Comparison of ENCODE assay signal across 26 cellular contexts in the genomic region with DNA sequence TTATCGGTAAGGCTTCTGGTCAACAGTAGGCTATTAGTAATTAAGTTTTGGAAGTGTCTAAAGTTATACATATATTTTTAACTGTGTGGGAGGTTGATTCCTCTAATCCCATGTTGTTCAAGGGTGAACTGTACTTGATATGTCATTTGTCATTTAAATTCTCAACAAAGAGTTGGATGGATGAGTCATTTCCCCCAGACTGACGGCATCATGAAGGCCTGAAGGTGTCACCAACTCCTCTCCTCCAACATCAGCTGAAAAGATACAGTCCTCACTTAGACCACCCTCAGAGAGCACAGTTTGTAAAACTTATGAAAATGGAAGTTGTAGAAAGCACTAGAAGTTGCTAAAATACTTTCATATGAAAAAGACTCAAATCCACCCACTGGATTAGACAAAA. TPM values are rescaled to one million over a fixed set of nuclear protein-coding genes. Genes with fewer than 3 reads are reported as not detected.
A peak's percentile ranks its signal among the peaks of the same experiment; 100 is the strongest.
DNase-seq lines count a peak whose midpoint lies in the region; FAIRE-seq and TF ChIP-seq lines count a peak whose summit lies in the region.
"Had no signal": no experiment of that assay in that cellular context is flagged by ENCODE, and none has a peak within 500 bp of the region (broad histone marks: within the 10 kb centered on the region; RNA-seq: fewer than 3 reads in every experiment).

No MANE protein-coding gene starts in this region.

- no peaks in the 10 kb centered on the region for H3K79me2 ChIP-seq in endothelial cell of umbilical vein (ENCODE audit: control insufficient read depth, insufficient read depth, low read length)

- no peak for TF ChIP-seq POLR2A in endothelial cell of umbilical vein (IDR thresholded peaks at IDR 0.05; ENCODE audit: low read depth, low read length)
- TF ChIP-seq POLR2A in stomach (IDR thresholded peaks at IDR 0.05): no peak

- no peaks in the 10 kb centered on the region for H3K9me3 Mint-ChIP-seq in nephron

- H3K4me1 ChIP-seq in A673 (ENCODE audit: insufficient read depth, low read length, poor library complexity, severe bottlenecking) (peaks cover 8% of the 10 kb centered on the region), endothelial cell of umbilical vein (ENCODE audit: control insufficient read depth, extremely low read depth, insufficient read depth, low read length) (no peaks in the 10 kb centered on the region), stomach (no peaks in the 10 kb centered on the region)
- H3K4me1 ChIP-seq: BLaER1 had no signal

- H2AFZ ChIP-seq in endothelial cell of umbilical vein (ENCODE audit: low read depth, low read length): no peak overlapping the region

- H3K27me3 ChIP-seq in A673 (replicated peaks; ENCODE audit: insufficient read depth, low read depth, low read length, poor library complexity) (no peaks in the 10 kb centered on the region), endothelial cell of umbilical vein (ENCODE audit: control insufficient read depth in 2 of 2, insufficient read depth in 2 of 2, low read length in 2 of 2) (no peaks in the 10 kb centered on the region), stomach (no peaks in the 10 kb centered on the region)
- H3K27me3 ChIP-seq: BLaER1 had no signal

- peaks cover 58% of the 10 kb centered on the region for H3K4me1 Mint-ChIP-seq in nephron
- H3K4me1 Mint-ChIP-seq: CD4-positive, CD25-positive, alpha-beta regulatory T cell had no signal

- no peaks in the 10 kb centered on the region for H3K9me3 ChIP-seq in A673 (ENCODE audit: low read depth, low read length, poor library complexity, severe bottlenecking)
- H3K9me3 ChIP-seq in endothelial cell of umbilical vein (replicated peaks; ENCODE audit: control insufficient read depth, insufficient read depth, low read length): no peaks in the 10 kb centered on the region
- H3K9me3 ChIP-seq in stomach: no peaks in the 10 kb centered on the region
- H3K9me3 ChIP-seq: BLaER1 had no signal

- POLR2A ChIA-PET in A673 (lab: Charles Lee; ENCODE audit: low non-redundant PET) (no interaction called here), endothelial cell of umbilical vein (lab: Charles Lee) (no interaction called here)

- peak overlapping the region in 2 of 3 experiments; percentile 60 to 82 for H3K27ac Mint-ChIP-seq in nephron
- H3K27ac Mint-ChIP-seq: CD4-positive, CD25-positive, alpha-beta regulatory T cell had no signal

- TF ChIP-seq EP300 in stomach (IDR thresholded peaks at IDR 0.05): no peak

- peaks cover 8% of the 10 kb centered on the region for H3K27me3 Mint-ChIP-seq in nephron (ENCODE audit: low read depth)
- H3K27me3 Mint-ChIP-seq: CD4-positive, CD25-positive, alpha-beta regulatory T cell had no signal

- H3K9ac ChIP-seq in endothelial cell of umbilical vein (replicated peaks; ENCODE audit: extremely low read depth, insufficient read depth, low read length): no peak overlapping the region
- H3K9ac ChIP-seq: BLaER1 had no signal

- H3K36me3 Mint-ChIP-seq in nephron (ENCODE audit: low read depth): no peaks in the 10 kb centered on the region
- H3K36me3 Mint-ChIP-seq: CD4-positive, CD25-positive, alpha-beta regulatory T cell had no signal

- H3K4me2 ChIP-seq in endothelial cell of umbilical vein (ENCODE audit: insufficient read depth, low read length): no peak overlapping the region
- H3K4me2 ChIP-seq: BLaER1 had no signal

- FAIRE-seq in endothelial cell of umbilical vein (lab: Jason Lieb, UNC): peak; percentile 33
- FAIRE-seq: D721Med, GM12891, H1, HepG2 had no signal

- H4K20me1 ChIP-seq in endothelial cell of umbilical vein (replicated peaks; ENCODE audit: control insufficient read depth, extremely low read depth, insufficient read depth, low read length): no peaks in the 10 kb centered on the region
- H4K20me1 ChIP-seq: BLaER1 had no signal

- H3K27ac ChIP-seq in A673 (ENCODE audit: low read depth, low read length, poor library complexity, severe bottlenecking) (no peak overlapping the region), endothelial cell of umbilical vein (ENCODE audit: insufficient read depth, low read depth, low read length) (no peak overlapping the region), stomach (no peak overlapping the region)
- H3K27ac ChIP-seq: 22Rv1, BLaER1, SK-N-MC had no signal

- CTCF ChIA-PET in A673 (lab: Charles Lee) (no interaction called here), endothelial cell of umbilical vein (lab: Charles Lee) (no interaction called here)

- no peak overlapping the region for H3K4me3 ChIP-seq in A673 (ENCODE audit: low read depth, low read length, poor library complexity, severe bottlenecking)
- no peak overlapping the region for H3K4me3 ChIP-seq in endothelial cell of umbilical vein (replicated peaks in 1 of 3; ENCODE audit: insufficient read depth in 1 of 3, low read depth in 1 of 3, low read length in 3 of 3)
- H3K4me3 ChIP-seq in stomach: no peak overlapping the region
- H3K4me3 ChIP-seq: BLaER1, SK-N-MC had no signal

- TF ChIP-seq CTCF in A673 (conservative IDR thresholded peaks at IDR 0.05; ENCODE audit: low read depth, low read length) (no peak), endothelial cell of umbilical vein (IDR thresholded peaks at IDR 0.05; ENCODE audit: extremely low read depth in 1 of 2, insufficient read depth in 1 of 2, low read depth in 1 of 2, low read length in 2 of 2) (no peak), nephron (IDR thresholded peaks at IDR 0.05; ENCODE audit: unreplicated experiment in 3 of 3) (no peak), stomach (IDR thresholded peaks at IDR 0.05) (no peak)

- DNase-seq in A673 (ENCODE audit: low spot score): peak; percentile 75
- DNase-seq in M059J (ENCODE audit: low read depth): peak; percentile 18
- DNase-seq in endothelial cell of umbilical vein (ENCODE audit: low read depth, low spot score): no peak
- DNase-seq in stomach: no peak
- no peak for DNase-seq in NCI-H1048 (lab: John Stamatoyannopoulos, UW)
- DNase-seq in NCI-H446 (lab: John Stamatoyannopoulos, UW): no peak
- DNase-seq: CD4-positive, CD25-positive, alpha-beta regulatory T cell; DMS79; GF-D8; HCEC 1CT; Karpas-422; MV-4-11; NCI-H1105 treated with DMSO at 0.1 percent for 48 hours; NCI-H2029; NCI-H526 treated with DMSO at 0.1 percent for 48 hours; SHP77 treated with DMSO at 0.1 percent for 48 hours had no signal

- BruUV-seq in A673 (replicated peaks; lab: Mats Ljungman, UMichigan) (no TSS peak), endothelial cell of umbilical vein (replicated peaks; lab: Mats Ljungman, UMichigan) (no TSS peak)

- no peak overlapping the region for H3K4me3 Mint-ChIP-seq in nephron
- H3K4me3 Mint-ChIP-seq: CD4-positive, CD25-positive, alpha-beta regulatory T cell had no signal

- WGBS in stomach, 5 donors: 65 to 86% (median 85%) methylated on average over 2 of the region's 2 CpGs

- intact Hi-C loops in A673 (cut with micrococcal nuclease; ENCODE audit: unreplicated experiment) (no loop called here), endothelial cell of umbilical vein (cut with micrococcal nuclease) (loop anchor here (10.0 kb wide), 1 partner anchor 192 kb away; no protein-coding TSS in a partner anchor), stomach (cut with DNase I; ENCODE audit: low total_unique reads) (no loop called here)

- H3K36me3 ChIP-seq in A673 (ENCODE audit: insufficient read depth, low read length, poor library complexity, severe bottlenecking): no peaks in the 10 kb centered on the region
- no peaks in the 10 kb centered on the region for H3K36me3 ChIP-seq in endothelial cell of umbilical vein (ENCODE audit: control insufficient read depth in 2 of 2, extremely low read depth in 1 of 2, insufficient read depth in 2 of 2, low read length in 2 of 2)
- no peaks in the 10 kb centered on the region for H3K36me3 ChIP-seq in stomach
- H3K36me3 ChIP-seq: BLaER1 had no signal

- no peaks in the 10 kb centered on the region for H3K9me1 ChIP-seq in endothelial cell of umbilical vein (replicated peaks; ENCODE audit: control insufficient read depth, extremely low read depth, insufficient read depth, low read length)

- dilution Hi-C loops in endothelial cell of umbilical vein (cut with MboI; ENCODE audit: extremely low pct_ligation_motif_present, low sequenced_read_pairs): no loop called here

TF ChIP-seq in endothelial cell of umbilical vein, 7 proteins besides CTCF, POLR2A, EP300 and RAD21:
- TF ChIP-seq FOS (IDR thresholded peaks at IDR 0.05; ENCODE audit: borderline replicate concordance, insufficient read depth, low read length) (no peak), POLR2AphosphoS5 (IDR thresholded peaks at IDR 0.05; ENCODE audit: insufficient read depth, low read depth, low read length) (no peak), JUN (IDR thresholded peaks at IDR 0.05; ENCODE audit: borderline replicate concordance, insufficient read depth, insufficient read length, low read depth) (peak; percentile 29), GATA2 (IDR thresholded peaks at IDR 0.05; ENCODE audit: insufficient read depth, insufficient read length, low read depth, low read length) (no peak), EZH2 (IDR thresholded peaks at IDR 0.05; ENCODE audit: borderline replicate concordance, low read depth, low read length, severe bottlenecking) (no peak), MYC (IDR thresholded peaks at IDR 0.05; ENCODE audit: low read depth, low read length) (no peak)
- TF ChIP-seq, protein P1, sequence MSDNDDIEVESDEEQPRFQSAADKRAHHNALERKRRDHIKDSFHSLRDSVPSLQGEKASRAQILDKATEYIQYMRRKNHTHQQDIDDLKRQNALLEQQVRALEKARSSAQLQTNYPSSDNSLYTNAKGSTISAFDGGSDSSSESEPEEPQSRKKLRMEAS (IDR thresholded peaks at IDR 0.05; ENCODE audit: insufficient read depth, insufficient read length): no peak

RNA-seq across cellular contexts. Expression of a gene that starts 48.8 kb away (rescaled TPM):
- total RNA-seq in A673 (2021) (11.2 and 15.7 TPM in 2 replicates), endothelial cell of umbilical vein (3.9 and 4.5 TPM in 2 replicates), stomach (10 to 100 TPM in 1 of 5 donors, 1 to 10 TPM in 4; 2.9 to 36.7 (median 7.7) TPM)
- 1.2 and 2.0 TPM in 2 replicates for total RNA-seq in M059J (2014; rRNA removed; shearing (Covaris generic))
- polyA plus RNA-seq in endothelial cell of umbilical vein (0.21 and 0.28 TPM in 2 replicates), stomach (1 to 10 TPM in 2 of 3 donors, under 1 TPM in 1; 0.68 to 2.0 (median 1.6) TPM)
- polyA plus RNA-seq in endothelial cell of umbilical vein (2011; cell fraction: cytosol; rRNA removed): 0.25 and 0.27 TPM in 2 replicates
- polyA plus RNA-seq in endothelial cell of umbilical vein (2011; cell fraction: nucleus; rRNA removed): 0.83 and 1.2 TPM in 2 replicates
- 0.19 and 0.47 TPM in 2 replicates for polyA plus RNA-seq in endothelial cell of umbilical vein (2012)
- polyA minus RNA-seq in endothelial cell of umbilical vein: 0.53 and 1.3 TPM in 2 replicates
- not detected for polyA minus RNA-seq in endothelial cell of umbilical vein (2011; cell fraction: cytosol; rRNA and poly(A)+ RNA removed)
- polyA minus RNA-seq in endothelial cell of umbilical vein (2011; cell fraction: nucleus; rRNA and poly(A)+ RNA removed): 1.2 and 3.7 TPM in 2 replicates
- total RNA-seq: CD4-positive, CD25-positive, alpha-beta regulatory T cell; HepG2; HT-29; OCI-LY7 had no signal
- polyA plus RNA-seq: CD4-positive, CD25-positive, alpha-beta regulatory T cell; HepG2 had no signal

Comparison
In these comparisons a context has a peak if more than half of its experiments do, and no peak if none do; other contexts are left out.
1. DNase-seq: peak in A673 (single experiment) and M059J (single experiment); none in endothelial cell of umbilical vein (single experiment), stomach (single experiment), NCI-H1048 (single experiment) and NCI-H446 (0 of 2).